Comparison of ENCODE assay signal across 25 cellular contexts in the genomic region with DNA sequence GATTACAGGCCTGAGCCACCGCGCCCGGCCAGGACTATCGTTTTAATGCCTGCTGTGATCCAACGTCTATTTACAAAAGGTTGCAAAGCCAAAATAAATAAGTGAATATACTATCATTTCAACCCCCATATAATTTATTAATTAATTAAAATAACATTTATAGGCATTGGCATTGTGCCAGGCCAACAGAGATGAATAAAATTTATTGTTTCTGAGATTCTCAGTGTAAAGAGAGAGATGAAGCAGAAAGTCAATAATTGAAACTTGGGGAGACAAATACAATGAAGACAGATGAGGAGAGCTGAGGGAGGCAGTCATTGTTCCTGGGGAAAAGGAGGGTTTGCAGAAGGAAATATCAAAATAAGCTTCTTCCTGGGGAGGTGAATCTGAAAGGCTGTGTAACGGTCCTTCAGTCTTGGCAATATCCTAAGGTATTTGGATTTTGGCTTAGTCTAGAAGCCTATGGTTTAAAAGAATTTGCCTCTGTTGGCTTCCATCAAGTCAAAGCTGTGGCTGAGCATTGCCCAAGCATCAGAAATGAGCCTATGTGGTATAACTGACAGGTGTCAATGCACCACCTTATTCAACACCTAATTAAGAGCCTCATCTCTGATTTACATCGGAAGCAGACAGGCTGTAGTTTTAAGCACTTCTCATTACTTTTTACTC. TPM values are rescaled to one million over a fixed set of nuclear protein-coding genes. Genes with fewer than 3 reads are reported as not detected.
A peak's percentile ranks its signal among the peaks of the same experiment; 100 is the strongest.
DNase-seq lines count a peak whose midpoint lies in the region; ATAC-seq, FAIRE-seq and TF ChIP-seq lines count a peak whose summit lies in the region.
"Had no signal": no experiment of that assay in that cellular context is flagged by ENCODE, and none has a peak within 500 bp of the region (broad histone marks: within the 10 kb centered on the region; RNA-seq: fewer than 3 reads in every experiment).

No MANE protein-coding gene starts in this region.

- no peak overlapping the region for H2AFZ ChIP-seq in HepG2 (ENCODE audit: low read length)

- TF ChIP-seq RAD21 in HepG2 (CRISPR knock-in tag; IDR thresholded peaks at IDR 0.05) = no peak

- H3K4me1 ChIP-seq in HepG2 (ENCODE audit: insufficient read depth, low read length) (no peaks in the 10 kb centered on the region), right lobe of liver (no peaks in the 10 kb centered on the region), esophagus muscularis mucosa (peaks cover 0 to 24% (median 18%) of the 10 kb centered on the region in 4 donors)
- H3K4me1 ChIP-seq: BLaER1 had no signal

- CTCF ChIA-PET in HepG2 (lab: Yijun Ruan, JAX; ENCODE audit: low intra/inter-chr PET ratio, low total read pairs) = no interaction called here

- H3K4me3 ChIP-seq in HepG2 (replicated peaks in 1 of 3; ENCODE audit: insufficient read depth in 1 of 3, low read depth in 2 of 3, low read length in 3 of 3) (no peak overlapping the region), right lobe of liver (no peak overlapping the region), esophagus muscularis mucosa (no peak overlapping the region)
- H3K4me3 ChIP-seq: BLaER1 had no signal

- in situ Hi-C loops in HepG2 (cut with HindIII; ENCODE audit: extremely low pct_ligation_motif_present, low pct_unique_long_range_greater_than_20kb) = loop anchor here (25.0 kb wide), 1 partner anchor 396 kb away; no protein-coding TSS in a partner anchor

- peaks cover 3% of the 10 kb centered on the region for H3K27me3 Mint-ChIP-seq in nephron (ENCODE audit: low read depth)
- H3K27me3 Mint-ChIP-seq: CD4-positive, CD25-positive, alpha-beta regulatory T cell had no signal

- no TSS peak for BruUV-seq in HepG2 (replicated peaks; lab: Mats Ljungman, UMichigan)

- H3K36me3 Mint-ChIP-seq in nephron (ENCODE audit: low read depth) = no peaks in the 10 kb centered on the region
- H3K36me3 Mint-ChIP-seq: CD14-positive monocyte; CD4-positive, alpha-beta memory T cell; CD4-positive, CD25-positive, alpha-beta regulatory T cell; CD8-positive, alpha-beta memory T cell had no signal

- no peak for FAIRE-seq in HepG2 (lab: Jason Lieb, UNC)
- FAIRE-seq: A204.1, D721Med, G401.6, GM12891, GM19239 had no signal

- H3K9me3 ChIP-seq in HepG2 (ENCODE audit: low read length) = no peaks in the 10 kb centered on the region
- H3K9me3 ChIP-seq in right lobe of liver = no peaks in the 10 kb centered on the region
- no peaks in the 10 kb centered on the region for H3K9me3 ChIP-seq in esophagus muscularis mucosa
- H3K9me3 ChIP-seq: BE2C, BLaER1 had no signal

- H3K4me1 Mint-ChIP-seq in nephron = peaks cover 23% of the 10 kb centered on the region
- H3K4me1 Mint-ChIP-seq: CD14-positive monocyte; CD4-positive, alpha-beta memory T cell; CD4-positive, CD25-positive, alpha-beta regulatory T cell; CD8-positive, alpha-beta memory T cell had no signal

- TF ChIP-seq EP300 in HepG2 (IDR thresholded peaks at IDR 0.05; ENCODE audit: low read depth in 2 of 2, low read length in 2 of 2) = no peak
- no peak for TF ChIP-seq EP300 in HepG2 (CRISPR knock-in tag; IDR thresholded peaks at IDR 0.05; ENCODE audit: borderline replicate concordance)
- TF ChIP-seq EP300 in esophagus muscularis mucosa (IDR thresholded peaks at IDR 0.05) = no peak

- H3K36me3 ChIP-seq in HepG2 (replicated peaks in 1 of 2; ENCODE audit: control insufficient read depth in 1 of 2, insufficient read depth in 2 of 2, low read length in 2 of 2) (no peaks in the 10 kb centered on the region), right lobe of liver (no peaks in the 10 kb centered on the region), esophagus muscularis mucosa (no peaks in the 10 kb centered on the region)
- H3K36me3 ChIP-seq: BE2C, BLaER1 had no signal

- peak overlapping the region in 2 of 3 experiments; percentile 5 to 30 for H3K27ac Mint-ChIP-seq in nephron
- H3K27ac Mint-ChIP-seq: CD14-positive monocyte; CD4-positive, alpha-beta memory T cell; CD4-positive, CD25-positive, alpha-beta regulatory T cell; CD8-positive, alpha-beta memory T cell had no signal

- no peaks in the 10 kb centered on the region for H3K79me2 ChIP-seq in HepG2 (ENCODE audit: insufficient read depth, low read length)

- POLR2A ChIA-PET in HepG2 (lab: Yijun Ruan, JAX) = no interaction called here

- no peak for DNase-seq in HepG2 (ENCODE audit: low spot score)
- DNase-seq in right lobe of liver = no peak
- DNase-seq in astrocyte of the hippocampus (ENCODE audit: low read depth, low spot score) = peak; percentile 47
- peak; percentile 53 for DNase-seq in esophagus muscularis mucosa (ENCODE audit: extremely low spot score)
- DNase-seq in D341Med (ENCODE audit: low spot score) = no peak
- no peak for DNase-seq in SIG-M5 (lab: John Stamatoyannopoulos, UW)
- DNase-seq: 8988T; ACHN; BE2C; C1 segment of cervical spinal cord; CD4-positive, alpha-beta memory T cell; CD4-positive, CD25-positive, alpha-beta regulatory T cell; CD8-positive, alpha-beta memory T cell; COR-L47; DMS79 treated with DMSO at 0.1 percent for 48 hours; GF-D8 had no signal

- H3K27me3 ChIP-seq in HepG2 (ENCODE audit: control insufficient read depth in 1 of 2, insufficient read depth in 2 of 2, low read length in 2 of 2) (peaks cover 0 to 11% of the 10 kb centered on the region in 2 experiments; a peak in 3 of 5 replicates), right lobe of liver (no peaks in the 10 kb centered on the region), esophagus muscularis mucosa (no peaks in the 10 kb centered on the region)
- H3K27me3 ChIP-seq: BE2C, BLaER1 had no signal

- no peaks in the 10 kb centered on the region for H4K20me1 ChIP-seq in HepG2 (ENCODE audit: insufficient read depth, low read length)
- H4K20me1 ChIP-seq: BLaER1 had no signal

- TF ChIP-seq POLR2A in HepG2 (IDR thresholded peaks at IDR 0.05; ENCODE audit: insufficient read depth in 1 of 2, low read depth in 2 of 2, low read length in 2 of 2) = no peak
- no peak for TF ChIP-seq POLR2A in right lobe of liver (IDR thresholded peaks at IDR 0.05)
- TF ChIP-seq POLR2A in esophagus muscularis mucosa (IDR thresholded peaks at IDR 0.05; ENCODE audit: low read depth) = no peak

- TF ChIP-seq CTCF in HepG2 (CRISPR knock-in tag; IDR thresholded peaks at IDR 0.05) (no peak), right lobe of liver (IDR thresholded peaks at IDR 0.05) (no peak), esophagus muscularis mucosa (IDR thresholded peaks at IDR 0.05) (no peak), nephron (IDR thresholded peaks at IDR 0.05; ENCODE audit: unreplicated experiment in 3 of 3) (no peak)

- H3K4me2 ChIP-seq in HepG2 (ENCODE audit: low read depth, low read length) = no peak overlapping the region
- H3K4me2 ChIP-seq: BLaER1 had no signal

- ATAC-seq in HepG2 (no peak), right lobe of liver (no peak), HG03039 (IDR thresholded peaks at IDR 0.05; ENCODE audit: unreplicated experiment) (no peak)

- H3K27ac ChIP-seq in HepG2 (ENCODE audit: extremely low read length, insufficient read depth, low read length) = no peak overlapping the region
- H3K27ac ChIP-seq in right lobe of liver = no peak overlapping the region
- H3K27ac ChIP-seq in esophagus muscularis mucosa (replicated peaks in 1 of 4) = no peak overlapping the region
- H3K27ac ChIP-seq: BLaER1 had no signal

- 50% methylated on average over 7 of the region's 7 CpGs for WGBS in HepG2 (ENCODE audit: low lambda C conversion rate)
- WGBS in right lobe of liver (ENCODE audit: insufficient coverage, low coverage, low lambda C conversion rate, missing lambda C conversion rate) = 73% methylated on average over 5 of the region's 7 CpGs
- WGBS in esophagus muscularis mucosa = 69% methylated on average over 7 of the region's 7 CpGs

- no peak overlapping the region for H3K9ac ChIP-seq in HepG2 (ENCODE audit: insufficient read depth, low read depth, low read length)
- H3K9ac ChIP-seq: BLaER1 had no signal

- intact Hi-C loops in HepG2 (cut with micrococcal nuclease; ENCODE audit: unreplicated experiment) = no loop called here
- intact Hi-C loops in right lobe of liver (cut with DNase I) = no loop called here
- intact Hi-C loops in esophagus muscularis mucosa (cut with DNase I) = no loop called here

- H3K9me3 Mint-ChIP-seq in nephron = no peaks in the 10 kb centered on the region
- H3K9me3 Mint-ChIP-seq: CD4-positive, alpha-beta memory T cell had no signal

- H3K4me3 Mint-ChIP-seq in nephron = no peak overlapping the region
- H3K4me3 Mint-ChIP-seq: CD14-positive monocyte; CD4-positive, alpha-beta memory T cell; CD4-positive, CD25-positive, alpha-beta regulatory T cell; CD8-positive, alpha-beta memory T cell had no signal

TF ChIP-seq in HepG2, 621 proteins besides CTCF, POLR2A, EP300 and RAD21 (continues in another document):
- TF ChIP-seq ZNF510 (CRISPR knock-in tag; IDR thresholded peaks at IDR 0.05; ENCODE audit: low read depth) = no peak

RNA-seq across cellular contexts. Expression of a gene that starts 31.5 kb away (rescaled TPM):
- total RNA-seq in HepG2 (2016; rRNA removed; fragmentation: Illumina TruSeq; extraction: Trizol) (not detected in 2 replicates), right lobe of liver (1 to 10 TPM in 4 of 6 experiments, under 1 TPM in 2; 0.17 to 1.2 (median 1.1) TPM), esophagus muscularis mucosa (10 to 100 TPM; 11.6 to 38.1 (median 17.7) TPM)
- total RNA-seq in HepG2 (2016; cell fraction: cytosol; rRNA removed; fragmentation: Illumina TruSeq; extraction: Trizol; ENCODE audit: low read depth) = not detected in 2 replicates
- not detected in 2 replicates for total RNA-seq in HepG2 (2016; cell fraction: insoluble cytoplasmic fraction; rRNA removed; fragmentation: Illumina TruSeq; extraction: Trizol)
- 0.15 TPM in 1 of 2 replicates, not detected in the other for total RNA-seq in HepG2 (2016; cell fraction: membrane; rRNA removed; fragmentation: Illumina TruSeq; extraction: Trizol)
- total RNA-seq in HepG2 (2016; cell fraction: nucleus; rRNA removed; fragmentation: Illumina TruSeq; extraction: Trizol) = not detected in 2 replicates
- polyA plus RNA-seq in HepG2 (2011; rRNA removed) = not detected in 2 replicates
- 0.01 TPM in 1 of 2 replicates, not detected in the other for polyA plus RNA-seq in HepG2 (2011; cell fraction: cytosol; rRNA removed)
- polyA plus RNA-seq in HepG2 (2011; cell fraction: nucleus; rRNA removed) = not detected in 2 replicates
- polyA plus RNA-seq in HepG2 (2012) = not detected in 2 replicates
- polyA plus RNA-seq in HepG2 (2016; cell fraction: cytosol; fragmentation: Illumina TruSeq; extraction: Trizol; ENCODE audit: low read depth) = not detected in 2 replicates
- not detected in 2 replicates for polyA plus RNA-seq in HepG2 (2016; cell fraction: insoluble cytoplasmic fraction; fragmentation: Illumina TruSeq; extraction: Trizol; ENCODE audit: low read depth)
- polyA plus RNA-seq in HepG2 (2016; cell fraction: membrane; fragmentation: Illumina TruSeq; extraction: Trizol; ENCODE audit: low read depth) = not detected in 2 replicates
- polyA plus RNA-seq in HepG2 (2016; cell fraction: nucleus; fragmentation: Illumina TruSeq; extraction: Trizol; ENCODE audit: insufficient read depth, low read depth) = not detected in 2 replicates
- polyA minus RNA-seq in HepG2 (2011; rRNA and poly(A)+ RNA removed; ENCODE audit: low replicate concordance) = not detected in 2 replicates
- polyA minus RNA-seq in HepG2 (2011; cell fraction: cytosol; rRNA and poly(A)+ RNA removed) = not detected in 2 replicates
- not detected in 2 replicates for polyA minus RNA-seq in HepG2 (2011; cell fraction: nucleus; rRNA and poly(A)+ RNA removed)
- total RNA-seq: CD4-positive, alpha-beta memory T cell; CD4-positive, CD25-positive, alpha-beta regulatory T cell; CD8-positive, alpha-beta memory T cell had no signal
- polyA plus RNA-seq: CD14-positive monocyte; CD4-positive, alpha-beta memory T cell; CD4-positive, CD25-positive, alpha-beta regulatory T cell; CD8-positive, alpha-beta memory T cell had no signal

Comparison
In these comparisons a context has a peak if more than half of its experiments do, and no peak if none do; other contexts are left out.
1. DNase-seq: peak in astrocyte of the hippocampus (single experiment) and esophagus muscularis mucosa (single experiment); none in HepG2 (single experiment), right lobe of liver (0 of 3), D341Med (single experiment) and SIG-M5 (single experiment).
2. RNA of a gene that starts 31.5 kb away (total RNA-seq): 11.6 to 38.1 TPM in esophagus muscularis mucosa; 0.17 to 1.2 TPM in right lobe of liver and 0.15 TPM in HepG2; every median in the first group is over 4 times any median in the second.